Comparison of ENCODE assay signal across 1 cellular context in genomic region chr22:43969021-43969878, GRCh38.
TF ChIP-seq lines count a peak whose summit lies in the region.

No MANE protein-coding gene starts in this region.

TF ChIP-seq in K562, 482 proteins besides CTCF, POLR2A, EP300 and RAD21 (continued from another document and continues in another):
- TF ChIP-seq CHD7 (IDR thresholded peaks at IDR 0.05; ENCODE audit: low read depth, low read length) (no peak), ZBTB7A (IDR thresholded peaks at IDR 0.05; ENCODE audit: borderline replicate concordance, control insufficient read depth, low read depth, low read length) (0 out of 2 replicates have a peak, but pooled peaks have one; percentile 13), TCFL5 (CRISPR knock-in tag; conservative IDR thresholded peaks at IDR 0.05) (no peak), NCOA1 (IDR thresholded peaks at IDR 0.05; ENCODE audit: low read depth) (peak; percentile 72; the same call in 1 of the 2 replicates), GABPA (tag; conservative IDR thresholded peaks at IDR 0.05; ENCODE audit: low read depth) (no peak), SMAD2 (IDR thresholded peaks at IDR 0.05; ENCODE audit: low read depth, low read length) (no peak), SMARCE1 (IDR thresholded peaks at IDR 0.05) (peak; percentile 94), KHSRP (IDR thresholded peaks at IDR 0.05) (0 out of 2 replicates have a peak, but pooled peaks have one; percentile 40), HLTF (IDR thresholded peaks at IDR 0.05) (peak; percentile 94), ZKSCAN3 (CRISPR knock-in tag; IDR thresholded peaks at IDR 0.05) (no peak), PHF21A (IDR thresholded peaks at IDR 0.05; ENCODE audit: borderline replicate concordance, low read depth) (no peak), HOXB6 (CRISPR knock-in tag; IDR thresholded peaks at IDR 0.05; ENCODE audit: borderline replicate concordance) (no peak), TEAD4 (IDR thresholded peaks at IDR 0.05; ENCODE audit: low read length) (peak; percentile 97), TEAD4 (CRISPR knock-in tag; IDR thresholded peaks at IDR 0.05; ENCODE audit: borderline replicate concordance) (no peak), SRSF7 (optimal IDR thresholded peaks at IDR 0.05; ENCODE audit: low read depth, low read length) (no peak), GABPB2 (CRISPR knock-in tag; conservative IDR thresholded peaks at IDR 0.05) (no peak), TAF1 (IDR thresholded peaks at IDR 0.05; ENCODE audit: control insufficient read depth, extremely low read depth, insufficient read depth, low read length, severe bottlenecking) (peak; percentile 23), TAF7 (tag; IDR thresholded peaks at IDR 0.05) (no peak), NCOA2 (IDR thresholded peaks at IDR 0.05; ENCODE audit: partially characterized antibody in 2 of 2) (no peak), FIP1L1 (IDR thresholded peaks at IDR 0.05; ENCODE audit: low read depth, low read length, poor library complexity, severe bottlenecking) (no peak), BRCA1 (IDR thresholded peaks at IDR 0.05) (no peak), BRCA1 (CRISPR knock-in tag; IDR thresholded peaks at IDR 0.05) (no peak), ZNF551 (CRISPR knock-in tag; IDR thresholded peaks at IDR 0.05) (no peak), PML (IDR thresholded peaks at IDR 0.05; ENCODE audit: low read length) (peak; percentile 76), HMG20A (CRISPR knock-in tag; conservative IDR thresholded peaks at IDR 0.05) (no peak), PTBP1 (IDR thresholded peaks at IDR 0.05; ENCODE audit: low read depth, low read length) (no peak), ASH1L (IDR thresholded peaks at IDR 0.05; ENCODE audit: borderline replicate concordance, low read depth, partially characterized antibody) (no peak), CREB5 (CRISPR knock-in tag; IDR thresholded peaks at IDR 0.05) (no peak), MIER1 (IDR thresholded peaks at IDR 0.05; ENCODE audit: low read depth) (no peak), CREB3 (tag; conservative IDR thresholded peaks at IDR 0.05; ENCODE audit: low read depth) (no peak), SMAD4 (CRISPR knock-in tag; conservative IDR thresholded peaks at IDR 0.05) (peak; percentile 63), ZNF212 (CRISPR knock-in tag; IDR thresholded peaks at IDR 0.05) (no peak), NONO (IDR thresholded peaks at IDR 0.05; ENCODE audit: low read depth in 2 of 2, low read length in 1 of 2) (peak in 1 of 2 experiments; percentile 65; a peak in 1 of 4 replicates), STAG1 (CRISPR knock-in tag; IDR thresholded peaks at IDR 0.05; ENCODE audit: borderline replicate concordance) (no peak), STAT5A (IDR thresholded peaks at IDR 0.05; ENCODE audit: borderline replicate concordance, low read length) (peak; percentile 71; the same call in 1 of the 2 replicates), PHB2 (IDR thresholded peaks at IDR 0.05; ENCODE audit: low read depth) (peak; percentile 91), NR1H2 (CRISPR knock-in tag; IDR thresholded peaks at IDR 0.05) (no peak), ZNF707 (CRISPR knock-in tag; conservative IDR thresholded peaks at IDR 0.05) (no peak), RUNX1 (IDR thresholded peaks at IDR 0.05; ENCODE audit: low read depth) (0 out of 2 replicates have a peak, but pooled peaks have one; percentile 51), GTF2B (IDR thresholded peaks at IDR 0.05; ENCODE audit: extremely low read depth, insufficient read length) (no peak), GATAD2A (IDR thresholded peaks at IDR 0.05) (no peak; the same call in 1 of the 2 replicates), DACH1 (IDR thresholded peaks at IDR 0.05; ENCODE audit: partially characterized antibody) (no peak), ZFP91 (CRISPR knock-in tag; IDR thresholded peaks at IDR 0.05) (no peak), NFE2L1 (tag; IDR thresholded peaks at IDR 0.05; ENCODE audit: borderline replicate concordance, low read depth) (no peak), BRD4 (IDR thresholded peaks at IDR 0.05) (no peak)
- TF ChIP-seq, protein P1, sequence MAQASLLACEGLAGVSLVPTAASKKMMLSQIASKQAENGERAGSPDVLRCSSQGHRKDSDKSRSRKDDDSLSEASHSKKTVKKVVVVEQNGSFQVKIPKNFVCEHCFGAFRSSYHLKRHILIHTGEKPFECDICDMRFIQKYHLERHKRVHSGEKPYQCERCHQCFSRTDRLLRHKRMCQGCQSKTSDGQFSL (CRISPR knock-in tag; IDR thresholded peaks at IDR 0.05), result no peak
- TF ChIP-seq, protein P1 (tag; IDR thresholded peaks at IDR 0.05), result no peak
- TF ChIP-seq, protein P2, sequence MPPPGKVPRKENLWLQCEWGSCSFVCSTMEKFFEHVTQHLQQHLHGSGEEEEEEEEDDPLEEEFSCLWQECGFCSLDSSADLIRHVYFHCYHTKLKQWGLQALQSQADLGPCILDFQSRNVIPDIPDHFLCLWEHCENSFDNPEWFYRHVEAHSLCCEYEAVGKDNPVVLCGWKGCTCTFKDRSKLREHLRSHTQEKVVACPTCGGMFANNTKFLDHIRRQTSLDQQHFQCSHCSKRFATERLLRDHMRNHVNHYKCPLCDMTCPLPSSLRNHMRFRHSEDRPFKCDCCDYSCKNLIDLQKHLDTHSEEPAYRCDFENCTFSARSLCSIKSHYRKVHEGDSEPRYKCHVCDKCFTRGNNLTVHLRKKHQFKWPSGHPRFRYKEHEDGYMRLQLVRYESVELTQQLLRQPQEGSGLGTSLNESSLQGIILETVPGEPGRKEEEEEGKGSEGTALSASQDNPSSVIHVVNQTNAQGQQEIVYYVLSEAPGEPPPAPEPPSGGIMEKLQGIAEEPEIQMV (tag; conservative IDR thresholded peaks at IDR 0.05; ENCODE audit: low read depth), result no peak
- TF ChIP-seq, protein P3, sequence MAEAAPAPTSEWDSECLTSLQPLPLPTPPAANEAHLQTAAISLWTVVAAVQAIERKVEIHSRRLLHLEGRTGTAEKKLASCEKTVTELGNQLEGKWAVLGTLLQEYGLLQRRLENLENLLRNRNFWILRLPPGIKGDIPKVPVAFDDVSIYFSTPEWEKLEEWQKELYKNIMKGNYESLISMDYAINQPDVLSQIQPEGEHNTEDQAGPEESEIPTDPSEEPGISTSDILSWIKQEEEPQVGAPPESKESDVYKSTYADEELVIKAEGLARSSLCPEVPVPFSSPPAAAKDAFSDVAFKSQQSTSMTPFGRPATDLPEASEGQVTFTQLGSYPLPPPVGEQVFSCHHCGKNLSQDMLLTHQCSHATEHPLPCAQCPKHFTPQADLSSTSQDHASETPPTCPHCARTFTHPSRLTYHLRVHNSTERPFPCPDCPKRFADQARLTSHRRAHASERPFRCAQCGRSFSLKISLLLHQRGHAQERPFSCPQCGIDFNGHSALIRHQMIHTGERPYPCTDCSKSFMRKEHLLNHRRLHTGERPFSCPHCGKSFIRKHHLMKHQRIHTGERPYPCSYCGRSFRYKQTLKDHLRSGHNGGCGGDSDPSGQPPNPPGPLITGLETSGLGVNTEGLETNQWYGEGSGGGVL (CRISPR knock-in tag; IDR thresholded peaks at IDR 0.05), result no peak
